8 cellular contexts compared by ENCODE assay signal in genomic region chr5:72816297-72817075, GRCh38. TPM values are rescaled to one million over a fixed set of nuclear protein-coding genes. Genes with fewer than 3 reads are reported as not detected.
A peak's percentile ranks its signal among the peaks of the same experiment; 100 is the strongest.
DNase-seq lines count a peak whose midpoint lies in the region; ATAC-seq and TF ChIP-seq lines count a peak whose summit lies in the region.

Gene TNPO1 (plus strand): TSS chr5:72816661. CDS start chr5:72816738, 77 bp downstream.

- peak; percentile 15 for TF ChIP-seq CTCF in endothelial cell (IDR thresholded peaks at IDR 0.05; ENCODE audit: unreplicated experiment)
- TF ChIP-seq CTCF in mesothelial cell of epicardium (IDR thresholded peaks at IDR 0.05; ENCODE audit: unreplicated experiment): no peak

- H3K27me3 Mint-ChIP-seq in endothelial cell (ENCODE audit: unreplicated experiment): peaks cover 5% of the 10 kb centered on the region
- H3K27me3 Mint-ChIP-seq in mesothelial cell of epicardium (ENCODE audit: low read depth): no peaks in the 10 kb centered on the region

- peaks cover 3% of the 10 kb centered on the region for H3K36me3 Mint-ChIP-seq in endothelial cell (ENCODE audit: low read depth, unreplicated experiment)
- H3K36me3 Mint-ChIP-seq in mesothelial cell of epicardium: peaks cover 11% of the 10 kb centered on the region

- no peaks in the 10 kb centered on the region for H3K9me3 Mint-ChIP-seq in endothelial cell (ENCODE audit: unreplicated experiment)
- peaks cover 10% of the 10 kb centered on the region for H3K9me3 Mint-ChIP-seq in mesothelial cell of epicardium

- DNase-seq in COR-L47 (lab: John Stamatoyannopoulos, UW) (peak; percentile 93), HS-27A (ENCODE audit: low read depth) (peak; percentile 62), NOMO-1 treated with dmso at 0.1 percent for 144 hours (lab: John Stamatoyannopoulos, UW; ENCODE audit: unreplicated experiment) (peak; percentile 71), endothelial cell (ENCODE audit: low spot score) (peak; percentile 94), mesothelial cell of epicardium (ENCODE audit: low spot score in 2 of 2, unreplicated experiment in 2 of 2) (peak; percentile 81 to 92)
- peak; percentile 89 for DNase-seq in activated CD8-positive, alpha-beta memory T cell treated with anti-CD3 and anti-CD28 coated beads, Interleukin-2, amount 50 U/mL, for 48 hours
- DNase-seq in stimulated activated CD8-positive, alpha-beta memory T cell treated with anti-CD3 and anti-CD28 coated beads, Interleukin-15, amount 100 ng/mL, for 4 hours (ENCODE audit: low read depth in 2 of 2): peak; percentile 58 to 75

- peak within 1 kb of the TSS; percentile 100 for H3K4me3 Mint-ChIP-seq in endothelial cell (ENCODE audit: unreplicated experiment)
- peak within 1 kb of the TSS; percentile 95 for H3K4me3 Mint-ChIP-seq in mesothelial cell of epicardium

- H3K27ac Mint-ChIP-seq in endothelial cell (ENCODE audit: unreplicated experiment) (peak within 1 kb of the TSS; percentile 98), mesothelial cell of epicardium (peak within 1 kb of the TSS; percentile 96)

- peak; percentile 69 for ATAC-seq in GM19468 (IDR thresholded peaks at IDR 0.05; ENCODE audit: extremely low read depth, unreplicated experiment)

- H3K4me1 Mint-ChIP-seq in endothelial cell (ENCODE audit: unreplicated experiment) (peaks cover 17% of the 10 kb centered on the region), mesothelial cell of epicardium (peaks cover 19% of the 10 kb centered on the region)

RNA-seq across cellular contexts. Expression of gene TNPO1, which starts in this region (rescaled TPM):
- total RNA-seq in endothelial cell (ENCODE audit: unreplicated experiment): 149 TPM
- total RNA-seq in mesothelial cell of epicardium: 127 to 141 TPM (median 135 TPM) in 3 replicates

Comparison
In these comparisons a context has a peak if more than half of its experiments do, and no peak if none do; other contexts are left out.
1. Peak in every context shown above with its lines: DNase-seq and ATAC-seq.